In the genomic region with DNA sequence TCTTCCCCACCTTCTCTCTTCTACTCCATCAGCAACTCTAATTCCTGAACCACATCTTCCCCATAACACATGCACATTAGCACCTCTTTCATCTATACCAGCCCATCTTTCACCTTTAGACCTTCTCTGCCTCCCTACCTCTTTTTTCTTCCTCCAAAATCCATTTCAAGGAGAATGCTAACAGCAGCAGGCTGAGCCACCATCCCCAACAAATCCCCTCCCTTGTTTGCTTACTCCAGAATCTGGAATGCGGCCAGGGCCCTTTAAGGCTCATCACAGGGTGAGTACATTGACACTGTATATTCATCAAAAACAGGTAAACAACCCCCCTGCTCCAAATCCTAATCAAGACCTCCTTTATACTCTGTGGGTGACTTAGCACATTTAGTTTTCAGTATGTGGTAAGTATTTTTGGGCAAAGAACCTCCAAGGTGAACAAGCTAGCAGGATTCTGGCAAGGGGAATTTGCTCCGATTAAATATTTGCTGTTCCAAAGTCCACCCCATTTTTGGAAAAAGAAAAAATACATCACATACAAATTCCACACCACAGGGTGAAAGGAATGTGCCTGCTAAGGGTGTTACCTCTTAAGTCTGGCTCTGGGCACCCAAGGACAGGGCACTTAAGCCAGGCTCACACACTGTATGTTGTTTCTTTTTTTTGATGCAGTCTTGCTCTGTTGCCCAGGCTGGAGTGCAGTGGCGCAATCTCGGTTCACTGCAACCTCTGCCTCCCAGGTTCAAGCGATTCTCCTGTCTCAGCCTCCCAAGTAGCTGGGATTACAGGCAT, we compare ENCODE assay signal across 9 cellular contexts.
A peak's percentile ranks its signal among the peaks of the same experiment; 100 is the strongest.
DNase-seq lines count a peak whose midpoint lies in the region; ATAC-seq, FAIRE-seq and TF ChIP-seq lines count a peak whose summit lies in the region.
"Had no signal": no experiment of that assay in that cellular context is flagged by ENCODE, and none has a peak within 500 bp of the region (broad histone marks: within the 10 kb centered on the region; RNA-seq: fewer than 3 reads in every experiment).

No MANE protein-coding gene starts in this region.

- H3K4me3 Mint-ChIP-seq in activated CD4-positive, alpha-beta T cell treated with anti-CD3 and anti-CD28 coated beads, Interleukin-2, amount 10 ng/mL, durations not matched to agents 7 days and 5 days: peak overlapping the region; percentile 39
- H3K4me3 Mint-ChIP-seq in stimulated activated naive B cell treated with anti-CD40 and anti-IgM and Interleukin-4, amounts not matched to agents 10 μg/mL and 1 μg/mL and 100 μg/mL, for 72 hours: peak overlapping the region; percentile 0 to 25

- H3K9ac ChIP-seq in H1 (replicated peaks in 1 of 4; ENCODE audit: extremely low read depth in 1 of 4, low read depth in 3 of 4, low read length in 3 of 4): peak overlapping the region in 3 of 4 experiments; percentile 46 to 50 (median 48); a peak in 4 of 7 replicates

- no peak overlapping the region for H3K14ac ChIP-seq in H1 (ENCODE audit: insufficient read length)

- H3K79me1 ChIP-seq in H1 (ENCODE audit: low read depth, low read length): no peaks in the 10 kb centered on the region; the same call in 1 of the 2 replicates

- peak in 1 of 2 experiments; percentile 33; a peak in 1 of 3 replicates for TF ChIP-seq EP300 in H1 (IDR thresholded peaks at IDR 0.05; ENCODE audit: borderline replicate concordance in 1 of 2, low read depth in 2 of 2, low read length in 2 of 2)

- H2BK20ac ChIP-seq in H1 (ENCODE audit: low read length): peak overlapping the region; percentile 100

- H4K91ac ChIP-seq in H1 (replicated peaks; ENCODE audit: insufficient read length, low read length): peak overlapping the region; percentile 96

- POLR2A ChIA-PET in activated CD4-positive, alpha-beta T cell treated with anti-CD3 and anti-CD28 coated beads, Interleukin-2, amount 10 ng/mL, durations not matched to agents 7 days and 5 days (lab: Charles Lee): no interaction called here
- POLR2A ChIA-PET in H1 (lab: Charles Lee; ENCODE audit: partially characterized antibody): interaction anchor here (0.7 to 9.5 kb wide), 19 partner anchors 8 to 93 kb away, joined by 3 to 113 read pairs (median 5); a partner anchor contains a TSS

- TF ChIP-seq POLR2A in H1 (IDR thresholded peaks at IDR 0.05; ENCODE audit: control extremely low read depth in 1 of 2, low read depth in 2 of 2, low read length in 2 of 2): no peak

- peak overlapping the region; percentile 93 for H4K5ac ChIP-seq in H1 (ENCODE audit: insufficient read length, low read depth, low read length)

- peak overlapping the region; percentile 91 for H2AK5ac ChIP-seq in H1 (ENCODE audit: low read depth, low read length)

- H3K79me2 ChIP-seq in H1 (ENCODE audit: control insufficient read depth in 1 of 2, insufficient read depth in 2 of 2, low read length in 2 of 2): peaks cover 0 to 55% of the 10 kb centered on the region in 2 experiments; a peak in 2 of 4 replicates

- H3K36me3 Mint-ChIP-seq in activated CD4-positive, alpha-beta T cell treated with anti-CD3 and anti-CD28 coated beads, Interleukin-2, amount 10 ng/mL, durations not matched to agents 7 days and 5 days (ENCODE audit: low read depth): peaks cover 69% of the 10 kb centered on the region
- H3K36me3 Mint-ChIP-seq in stimulated activated naive B cell treated with anti-CD40 and anti-IgM and Interleukin-4, amounts not matched to agents 10 μg/mL and 1 μg/mL and 100 μg/mL, for 72 hours: peaks cover 0 to 17% of the 10 kb centered on the region in 2 donors

- peak overlapping the region; percentile 98 for H2BK12ac ChIP-seq in H1 (ENCODE audit: low read depth, low read length)

- H3K9me3 ChIP-seq in H1 (ENCODE audit: insufficient read depth in 2 of 2, low read depth in 1 of 2, low read length in 1 of 2): no peaks in the 10 kb centered on the region

- H3K18ac ChIP-seq in H1 (ENCODE audit: extremely low read depth, low read length): peak overlapping the region; percentile 81

- H3K4me1 ChIP-seq in H1 (replicated peaks in 1 of 4; ENCODE audit: control insufficient read depth in 3 of 4, insufficient read depth in 4 of 4, low read length in 3 of 4) (peaks cover 25 to 46% (median 37%) of the 10 kb centered on the region in 4 experiments), foreskin keratinocyte (peaks cover 4% of the 10 kb centered on the region)

- H3K27me3 ChIP-seq in H1 (replicated peaks in 1 of 4; ENCODE audit: control insufficient read depth in 3 of 4, extremely low read depth in 1 of 4, insufficient read depth in 3 of 4, low read length in 3 of 4) (no peaks in the 10 kb centered on the region), foreskin keratinocyte (no peaks in the 10 kb centered on the region)

- TF ChIP-seq RAD21 in H1 (IDR thresholded peaks at IDR 0.05 in 1 of 2, conservative IDR thresholded peaks at IDR 0.05 in 1 of 2; ENCODE audit: low read depth in 2 of 2, low read length in 2 of 2): no peak; a peak in 1 of 4 replicates

- no peaks in the 10 kb centered on the region for H3K27me3 Mint-ChIP-seq in activated CD4-positive, alpha-beta T cell treated with anti-CD3 and anti-CD28 coated beads, Interleukin-2, amount 10 ng/mL, durations not matched to agents 7 days and 5 days
- H3K27me3 Mint-ChIP-seq in stimulated activated naive B cell treated with anti-CD40 and anti-IgM and Interleukin-4, amounts not matched to agents 10 μg/mL and 1 μg/mL and 100 μg/mL, for 72 hours: no peaks in the 10 kb centered on the region

- H3K23me2 ChIP-seq in H1 (ENCODE audit: low read depth, low read length): no peaks in the 10 kb centered on the region; the same call in 1 of the 2 replicates

- ATAC-seq in stimulated activated naive B cell treated with anti-CD40 and anti-IgM and Interleukin-4, amounts not matched to agents 10 μg/mL and 1 μg/mL and 100 μg/mL, for 72 hours (replicated peaks): no peak
- no peak for ATAC-seq in foreskin keratinocyte
- no peak for ATAC-seq in HG02981 (IDR thresholded peaks at IDR 0.05; ENCODE audit: unreplicated experiment)
- ATAC-seq in GM18517 (IDR thresholded peaks at IDR 0.05; ENCODE audit: unreplicated experiment): no peak

- no peak for DNase-seq in activated CD4-positive, alpha-beta T cell treated with anti-CD3 and anti-CD28 coated beads, Interleukin-2, amount 10 ng/mL, durations not matched to agents 7 days and 5 days
- no peak for DNase-seq in activated CD4-positive, alpha-beta T cell treated with anti-CD3 and anti-CD28 coated beads for 1 hour
- DNase-seq in NCI-H345 treated with DMSO at 0.1 percent for 48 hours (lab: John Stamatoyannopoulos, UW; ENCODE audit: unreplicated experiment) (peak; percentile 80), H1 (ENCODE audit: low read depth in 1 of 2, low spot score in 2 of 2) (peak in 1 of 2 experiments; percentile 54), foreskin keratinocyte (no peak)
- DNase-seq in stimulated activated naive B cell treated with anti-CD40 and anti-IgM and Interleukin-4, amounts not matched to agents 10 μg/mL and 1 μg/mL and 100 μg/mL, for 72 hours: no peak

- no peaks in the 10 kb centered on the region for H3K36me3 ChIP-seq in H1 (ENCODE audit: control insufficient read depth in 2 of 4, insufficient read depth in 4 of 4, low read length in 3 of 4)

- H3K23ac ChIP-seq in H1 (ENCODE audit: insufficient read length): no peak overlapping the region

- peak overlapping the region; percentile 51 to 60 for H3K4me2 ChIP-seq in H1 (ENCODE audit: insufficient read depth in 1 of 2, low read depth in 2 of 2, low read length in 2 of 2)

- peak overlapping the region; percentile 83 for H3K27ac Mint-ChIP-seq in activated CD4-positive, alpha-beta T cell treated with anti-CD3 and anti-CD28 coated beads, Interleukin-2, amount 10 ng/mL, durations not matched to agents 7 days and 5 days
- H3K27ac Mint-ChIP-seq in stimulated activated naive B cell treated with anti-CD40 and anti-IgM and Interleukin-4, amounts not matched to agents 10 μg/mL and 1 μg/mL and 100 μg/mL, for 72 hours: no peak overlapping the region

- no peak overlapping the region for H2BK15ac ChIP-seq in H1 (ENCODE audit: low read length)

- peak overlapping the region; percentile 96 for H2BK120ac ChIP-seq in H1 (replicated peaks; ENCODE audit: low read depth, low read length)

- H2BK5ac ChIP-seq in H1 (ENCODE audit: low read depth, low read length): peak overlapping the region; percentile 98

- H3K4me3 ChIP-seq in H1 (ENCODE audit: extremely low read depth in 1 of 4, insufficient read depth in 2 of 4, low read depth in 3 of 4, low read length in 4 of 4): peak overlapping the region in 1 of 4 experiments; percentile 34; a peak in 2 of 8 replicates

- no peak overlapping the region for H4K8ac ChIP-seq in H1 (ENCODE audit: extremely low read depth, insufficient read depth, low read length)

- WGBS in H1 (ENCODE audit: extremely low coverage in 1 of 2, insufficient coverage in 1 of 2, insufficient read length in 1 of 2, insufficient replicate concordance in 2 of 2, low coverage in 1 of 2, low lambda C conversion rate in 2 of 2, missing lambda C conversion rate in 1 of 2), 2 experiments: 39% methylated on average over 5 of the region's 5 CpGs; no CpG with 5 or more reads in 1 of the 2 experiments

- H3K56ac ChIP-seq in H1 (replicated peaks; ENCODE audit: insufficient read length, low read depth, low read length): peak overlapping the region; percentile 77

- no peaks in the 10 kb centered on the region for H4K20me1 ChIP-seq in H1 (replicated peaks in 1 of 2; ENCODE audit: control insufficient read depth in 1 of 2, insufficient read depth in 2 of 2, low read length in 2 of 2)

- peak overlapping the region; percentile 47 for H3K4ac ChIP-seq in H1 (replicated peaks; ENCODE audit: insufficient read length, low read depth, low read length)

- CTCF ChIA-PET in activated CD4-positive, alpha-beta T cell treated with anti-CD3 and anti-CD28 coated beads, Interleukin-2, amount 10 ng/mL, durations not matched to agents 7 days and 5 days (lab: Charles Lee): interaction anchor here (0.6 kb wide), 1 partner anchor 563 kb away, joined by 3 read pairs; no protein-coding TSS in a partner anchor
- CTCF ChIA-PET in H1 (lab: Charles Lee; ENCODE audit: partially characterized antibody): interaction anchor here (1.6 to 2.5 kb wide), 2 partner anchors 73 to 93 kb away, joined by 3 to 6 read pairs; no protein-coding TSS in a partner anchor

- H2AFZ ChIP-seq in H1 (ENCODE audit: low read length): no peak overlapping the region

- H3K4me1 Mint-ChIP-seq in activated CD4-positive, alpha-beta T cell treated with anti-CD3 and anti-CD28 coated beads, Interleukin-2, amount 10 ng/mL, durations not matched to agents 7 days and 5 days: peaks cover 91% of the 10 kb centered on the region
- H3K4me1 Mint-ChIP-seq in stimulated activated naive B cell treated with anti-CD40 and anti-IgM and Interleukin-4, amounts not matched to agents 10 μg/mL and 1 μg/mL and 100 μg/mL, for 72 hours: peaks cover 40 to 77% of the 10 kb centered on the region in 2 donors

- peak overlapping the region; percentile 90 for H3K27ac ChIP-seq in H1 (ENCODE audit: low read depth, low read length)
- H3K27ac ChIP-seq in foreskin keratinocyte: no peak overlapping the region

- FAIRE-seq in H1 (lab: Jason Lieb, UNC): peak; percentile 39
- FAIRE-seq: endometrium had no signal

- H3K9me3 Mint-ChIP-seq in activated CD4-positive, alpha-beta T cell treated with anti-CD3 and anti-CD28 coated beads, Interleukin-2, amount 10 ng/mL, durations not matched to agents 7 days and 5 days: no peaks in the 10 kb centered on the region
- no peaks in the 10 kb centered on the region for H3K9me3 Mint-ChIP-seq in stimulated activated naive B cell treated with anti-CD40 and anti-IgM and Interleukin-4, amounts not matched to agents 10 μg/mL and 1 μg/mL and 100 μg/mL, for 72 hours

- TF ChIP-seq CTCF in H1 (IDR thresholded peaks at IDR 0.05; ENCODE audit: control extremely low read depth in 1 of 3, insufficient read depth in 1 of 3, low read depth in 1 of 3, low read length in 3 of 3) (no peak), foreskin keratinocyte (conservative IDR thresholded peaks at IDR 0.05) (no peak)
